1 cellular context compared by ENCODE assay signal in genomic region chr12:125092108-125092871, GRCh38.
TF ChIP-seq lines count a peak whose summit lies in the region.

No MANE protein-coding gene starts in this region.

TF ChIP-seq in A549, 52 proteins besides CTCF, POLR2A, EP300 and RAD21 (continued from another document):
- TF ChIP-seq, protein P1, sequence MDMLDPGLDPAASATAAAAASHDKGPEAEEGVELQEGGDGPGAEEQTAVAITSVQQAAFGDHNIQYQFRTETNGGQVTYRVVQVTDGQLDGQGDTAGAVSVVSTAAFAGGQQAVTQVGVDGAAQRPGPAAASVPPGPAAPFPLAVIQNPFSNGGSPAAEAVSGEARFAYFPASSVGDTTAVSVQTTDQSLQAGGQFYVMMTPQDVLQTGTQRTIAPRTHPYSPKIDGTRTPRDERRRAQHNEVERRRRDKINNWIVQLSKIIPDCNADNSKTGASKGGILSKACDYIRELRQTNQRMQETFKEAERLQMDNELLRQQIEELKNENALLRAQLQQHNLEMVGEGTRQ (IDR thresholded peaks at IDR 0.05), result no peak
- no peak for TF ChIP-seq RNF2 (IDR thresholded peaks at IDR 0.05; ENCODE audit: borderline replicate concordance, low read depth)
TF ChIP-seq in A549: peak in this region for 0.
